ENCODE assay signal across 8 cellular contexts in genomic region chr11:65894034-65894591, GRCh38. TPM values are rescaled to one million over a fixed set of nuclear protein-coding genes. Genes with fewer than 3 reads are reported as not detected.
DNase-seq lines count a peak whose midpoint lies in the region; TF ChIP-seq lines count a peak whose summit lies in the region.

No MANE protein-coding gene starts in this region.

- intact Hi-C loops in OCI-LY7 (cut with micrococcal nuclease; ENCODE audit: unreplicated experiment) = loop anchor here (5.0 kb wide), 2 partner anchors 108 to 158 kb away; partner anchors contain the start of genes BANF1, EIF1AD and SF3B2

- H3K4me3 ChIP-seq in OCI-LY7 (ENCODE audit: low read depth, low read length, poor library complexity, severe bottlenecking) = peak overlapping the region; percentile 93
- peak overlapping the region; percentile 49 to 60 for H3K4me3 ChIP-seq in neutrophil (ENCODE audit: low read depth in 1 of 2, low read length in 1 of 2)

- peak overlapping the region; percentile 57 for H3K27ac Mint-ChIP-seq in chondrocyte (ENCODE audit: unreplicated experiment)

- peaks cover 25% of the 10 kb centered on the region for H3K79me2 ChIP-seq in OCI-LY7 (ENCODE audit: insufficient read depth, low read depth, low read length)

- BruUV-seq in OCI-LY7 (replicated peaks; lab: Mats Ljungman, UMichigan) = no TSS peak

- POLR2A ChIA-PET in OCI-LY7 (lab: Charles Lee) = interaction anchor here (0.7 to 1.1 kb wide), 3 partner anchors 10 to 182 kb away, joined by 3 to 9 read pairs (median 3); partner anchors contain the start of genes KAT5 and MUS81

- H3K36me3 Mint-ChIP-seq in chondrocyte (ENCODE audit: low read depth) = peaks cover 3% of the 10 kb centered on the region

- no peaks in the 10 kb centered on the region for H3K9me3 Mint-ChIP-seq in chondrocyte (ENCODE audit: low read depth)

- H3K27ac ChIP-seq in OCI-LY7 (ENCODE audit: low read depth, low read length, poor library complexity, severe bottlenecking) (peak overlapping the region; percentile 80), neutrophil (peak overlapping the region; percentile 93)

- CTCF ChIA-PET in OCI-LY7 (lab: Charles Lee; ENCODE audit: unreplicated experiment) = interaction anchor here (0.6 to 1.2 kb wide), 2 partner anchors 9 to 34 kb away, joined by 3 read pairs; no protein-coding TSS in a partner anchor

- DNase-seq in EL (peak; percentile 46), OCI-LY7 (ENCODE audit: low spot score) (peak; percentile 64), chondrocyte (ENCODE audit: low spot score) (peak; percentile 88), cerebellar cortex (ENCODE audit: low spot score) (no peak), NK-92 (lab: John Stamatoyannopoulos, UW; ENCODE audit: unreplicated experiment) (no peak), germinal center (ENCODE audit: low spot score) (no peak), HCEC 1CT (no peak)

- H3K36me3 ChIP-seq in OCI-LY7 (ENCODE audit: insufficient read depth, low read length) (peaks cover 5% of the 10 kb centered on the region; the same call in 1 of the 2 replicates), neutrophil (no peaks in the 10 kb centered on the region)

- H3K4me1 Mint-ChIP-seq in chondrocyte (ENCODE audit: low read depth) = peaks cover 45% of the 10 kb centered on the region

- no peak overlapping the region for H3K4me3 Mint-ChIP-seq in chondrocyte (ENCODE audit: unreplicated experiment)

- H3K4me1 ChIP-seq in OCI-LY7 (ENCODE audit: insufficient read depth, low read length, poor library complexity, severe bottlenecking) (peaks cover 40% of the 10 kb centered on the region), neutrophil (ENCODE audit: control insufficient read depth in 1 of 2, insufficient read depth in 1 of 2, low read depth in 1 of 2, low read length in 1 of 2) (peaks cover 61 to 62% of the 10 kb centered on the region in 2 experiments)

- peaks cover 5% of the 10 kb centered on the region; the same call in 1 of the 2 replicates for H4K20me1 ChIP-seq in OCI-LY7 (ENCODE audit: insufficient read depth, low read length)

- peak overlapping the region; percentile 97 for H3K4me2 ChIP-seq in OCI-LY7 (ENCODE audit: low read length)

- TF ChIP-seq CTCF in OCI-LY7 (conservative IDR thresholded peaks at IDR 0.05; ENCODE audit: low read length) (peak; percentile 39; the same call in 1 of the 2 replicates), chondrocyte (IDR thresholded peaks at IDR 0.05) (peak; percentile 12), neutrophil (IDR thresholded peaks at IDR 0.05) (no peak)

- no peaks in the 10 kb centered on the region for H3K9me2 ChIP-seq in OCI-LY7 (ENCODE audit: insufficient read depth, low read length)

- peak overlapping the region; percentile 30; the same call in 1 of the 2 replicates for H2AFZ ChIP-seq in OCI-LY7 (ENCODE audit: low read length)

- H3K9me3 ChIP-seq in OCI-LY7 (ENCODE audit: low read length) = no peaks in the 10 kb centered on the region
- no peaks in the 10 kb centered on the region for H3K9me3 ChIP-seq in neutrophil

- peaks cover 11% of the 10 kb centered on the region for H3K27me3 ChIP-seq in neutrophil

- H3K27me3 Mint-ChIP-seq in chondrocyte (ENCODE audit: low read depth) = no peaks in the 10 kb centered on the region

RNA-seq across cellular contexts. Expression of gene CCDC85B, which starts 3.6 kb away (rescaled TPM):
- total RNA-seq in OCI-LY7 (2014; rRNA removed; shearing (Covaris generic)) = 72.7 and 76.7 TPM in 2 replicates
- total RNA-seq in OCI-LY7 (2022) (49.0 and 64.1 TPM in 2 replicates), chondrocyte (23.4 to 31.6 TPM (median 26.6 TPM) in 3 replicates)

RNA-seq across cellular contexts. Expression of gene FIBP, which starts 5.8 kb away (rescaled TPM):
- total RNA-seq in OCI-LY7 (2014; rRNA removed; shearing (Covaris generic)) = 133 and 184 TPM in 2 replicates
- 89.4 and 97.3 TPM in 2 replicates for total RNA-seq in OCI-LY7 (2022)
- total RNA-seq in chondrocyte = 82.7 to 100 TPM (median 83.5 TPM) in 3 replicates

RNA-seq across cellular contexts. Expression of gene FOSL1, which starts 6.1 kb away (rescaled TPM):
- total RNA-seq in OCI-LY7 (2014; rRNA removed; shearing (Covaris generic)) = 0.88 TPM in 1 of 2 replicates, not detected in the other
- 0.52 TPM in 1 of 2 replicates, not detected in the other for total RNA-seq in OCI-LY7 (2022)
- total RNA-seq in chondrocyte = 5.8 to 12.3 TPM (median 7.5 TPM) in 3 replicates

RNA-seq across cellular contexts. Expression of gene CTSW, which starts 14.5 kb away (rescaled TPM):
- not detected in 2 replicates for total RNA-seq in OCI-LY7 (2014; rRNA removed; shearing (Covaris generic))
- not detected in 2 replicates for total RNA-seq in OCI-LY7 (2022)
- total RNA-seq in chondrocyte = not detected in 3 replicates

RNA-seq across cellular contexts. Expression of gene EFEMP2, which starts 21.5 kb away (rescaled TPM):
- total RNA-seq in OCI-LY7 (2014; rRNA removed; shearing (Covaris generic)) = 6.1 and 7.2 TPM in 2 replicates
- 7.6 and 8.9 TPM in 2 replicates for total RNA-seq in OCI-LY7 (2022)
- 174 to 310 TPM (median 290 TPM) in 3 replicates for total RNA-seq in chondrocyte

Comparison
In these comparisons a context has a peak if more than half of its experiments do, and no peak if none do; other contexts are left out.
1. DNase-seq: peak in EL (single experiment), OCI-LY7 (single experiment) and chondrocyte (single experiment); none in cerebellar cortex (single experiment), NK-92 (single experiment), germinal center (single experiment) and HCEC 1CT (single experiment).